Comparison of ENCODE assay signal across 2 cellular contexts in the genomic region with DNA sequence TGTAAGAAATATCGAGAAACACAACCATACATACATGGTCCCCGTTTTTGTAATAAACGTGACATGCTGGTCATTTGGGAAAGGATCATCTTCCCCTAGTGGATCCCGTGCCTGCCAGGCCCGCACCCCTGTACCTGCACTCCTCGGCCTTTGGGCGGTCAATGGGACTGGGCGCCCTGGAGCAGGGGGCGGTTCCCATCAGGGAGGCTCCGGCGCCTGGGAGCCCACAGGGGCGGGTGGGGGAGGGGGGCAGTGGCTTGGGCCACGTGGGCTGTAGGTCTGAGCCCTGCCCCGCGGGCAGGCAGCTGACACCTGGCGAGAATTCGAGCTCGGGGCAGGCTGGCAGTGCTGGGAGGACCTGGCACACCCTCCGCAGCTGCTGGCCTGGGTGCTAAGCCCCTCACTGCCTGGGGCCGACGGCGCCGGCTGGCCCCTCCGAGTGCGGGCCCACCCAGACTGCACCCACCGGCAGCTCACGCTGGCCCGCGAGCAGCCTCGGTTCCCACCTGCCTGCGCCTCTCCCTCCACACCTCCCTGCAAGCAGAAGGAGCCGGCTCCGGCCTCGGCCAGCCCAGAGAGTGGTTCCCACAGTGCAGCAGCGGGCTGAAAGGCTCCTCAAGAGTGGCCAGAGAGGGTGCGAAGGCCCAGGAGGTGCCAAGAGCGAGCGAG.
TF ChIP-seq lines count a peak whose summit lies in the region.

No MANE protein-coding gene starts in this region.

TF ChIP-seq in GM23338, 12 proteins besides CTCF, POLR2A, EP300 and RAD21 (continues in another document):
- no peak for TF ChIP-seq POLR2AphosphoS5 (IDR thresholded peaks at IDR 0.05; ENCODE audit: low read depth)
- TF ChIP-seq, protein P1, sequence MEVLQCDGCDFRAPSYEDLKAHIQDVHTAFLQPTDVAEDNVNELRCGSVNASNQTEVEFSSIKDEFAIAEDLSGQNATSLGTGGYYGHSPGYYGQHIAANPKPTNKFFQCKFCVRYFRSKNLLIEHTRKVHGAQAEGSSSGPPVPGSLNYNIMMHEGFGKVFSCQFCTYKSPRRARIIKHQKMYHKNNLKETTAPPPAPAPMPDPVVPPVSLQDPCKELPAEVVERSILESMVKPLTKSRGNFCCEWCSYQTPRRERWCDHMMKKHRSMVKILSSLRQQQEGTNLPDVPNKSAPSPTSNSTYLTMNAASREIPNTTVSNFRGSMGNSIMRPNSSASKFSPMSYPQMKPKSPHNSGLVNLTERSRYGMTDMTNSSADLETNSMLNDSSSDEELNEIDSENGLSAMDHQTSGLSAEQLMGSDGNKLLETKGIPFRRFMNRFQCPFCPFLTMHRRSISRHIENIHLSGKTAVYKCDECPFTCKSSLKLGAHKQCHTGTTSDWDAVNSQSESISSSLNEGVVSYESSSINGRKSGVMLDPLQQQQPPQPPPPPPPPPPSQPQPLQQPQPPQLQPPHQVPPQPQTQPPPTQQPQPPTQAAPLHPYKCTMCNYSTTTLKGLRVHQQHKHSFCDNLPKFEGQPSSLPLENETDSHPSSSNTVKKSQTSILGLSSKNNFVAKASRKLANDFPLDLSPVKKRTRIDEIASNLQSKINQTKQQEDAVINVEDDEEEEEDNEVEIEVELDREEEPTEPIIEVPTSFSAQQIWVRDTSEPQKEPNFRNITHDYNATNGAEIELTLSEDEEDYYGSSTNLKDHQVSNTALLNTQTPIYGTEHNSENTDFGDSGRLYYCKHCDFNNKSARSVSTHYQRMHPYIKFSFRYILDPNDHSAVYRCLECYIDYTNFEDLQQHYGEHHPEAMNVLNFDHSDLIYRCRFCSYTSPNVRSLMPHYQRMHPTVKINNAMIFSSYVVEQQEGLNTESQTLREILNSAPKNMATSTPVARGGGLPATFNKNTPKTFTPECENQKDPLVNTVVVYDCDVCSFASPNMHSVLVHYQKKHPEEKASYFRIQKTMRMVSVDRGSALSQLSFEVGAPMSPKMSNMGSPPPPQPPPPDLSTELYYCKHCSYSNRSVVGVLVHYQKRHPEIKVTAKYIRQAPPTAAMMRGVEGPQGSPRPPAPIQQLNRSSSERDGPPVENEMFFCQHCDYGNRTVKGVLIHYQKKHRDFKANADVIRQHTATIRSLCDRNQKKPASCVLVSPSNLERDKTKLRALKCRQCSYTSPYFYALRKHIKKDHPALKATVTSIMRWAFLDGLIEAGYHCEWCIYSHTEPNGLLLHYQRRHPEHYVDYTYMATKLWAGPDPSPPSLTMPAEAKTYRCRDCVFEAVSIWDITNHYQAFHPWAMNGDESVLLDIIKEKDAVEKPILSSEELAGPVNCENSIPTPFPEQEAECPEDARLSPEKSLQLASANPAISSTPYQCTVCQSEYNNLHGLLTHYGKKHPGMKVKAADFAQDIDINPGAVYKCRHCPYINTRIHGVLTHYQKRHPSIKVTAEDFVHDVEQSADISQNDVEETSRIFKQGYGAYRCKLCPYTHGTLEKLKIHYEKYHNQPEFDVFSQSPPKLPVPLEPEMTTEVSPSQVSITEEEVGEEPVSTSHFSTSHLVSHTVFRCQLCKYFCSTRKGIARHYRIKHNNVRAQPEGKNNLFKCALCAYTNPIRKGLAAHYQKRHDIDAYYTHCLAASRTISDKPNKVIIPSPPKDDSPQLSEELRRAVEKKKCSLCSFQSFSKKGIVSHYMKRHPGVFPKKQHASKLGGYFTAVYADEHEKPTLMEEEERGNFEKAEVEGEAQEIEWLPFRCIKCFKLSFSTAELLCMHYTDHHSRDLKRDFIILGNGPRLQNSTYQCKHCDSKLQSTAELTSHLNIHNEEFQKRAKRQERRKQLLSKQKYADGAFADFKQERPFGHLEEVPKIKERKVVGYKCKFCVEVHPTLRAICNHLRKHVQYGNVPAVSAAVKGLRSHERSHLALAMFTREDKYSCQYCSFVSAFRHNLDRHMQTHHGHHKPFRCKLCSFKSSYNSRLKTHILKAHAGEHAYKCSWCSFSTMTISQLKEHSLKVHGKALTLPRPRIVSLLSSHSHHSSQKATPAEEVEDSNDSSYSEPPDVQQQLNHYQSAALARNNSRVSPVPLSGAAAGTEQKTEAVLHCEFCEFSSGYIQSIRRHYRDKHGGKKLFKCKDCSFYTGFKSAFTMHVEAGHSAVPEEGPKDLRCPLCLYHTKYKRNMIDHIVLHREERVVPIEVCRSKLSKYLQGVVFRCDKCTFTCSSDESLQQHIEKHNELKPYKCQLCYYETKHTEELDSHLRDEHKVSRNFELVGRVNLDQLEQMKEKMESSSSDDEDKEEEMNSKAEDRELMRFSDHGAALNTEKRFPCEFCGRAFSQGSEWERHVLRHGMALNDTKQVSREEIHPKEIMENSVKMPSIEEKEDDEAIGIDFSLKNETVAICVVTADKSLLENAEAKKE (CRISPR knock-in tag; IDR thresholded peaks at IDR 0.05) = no peak
- TF ChIP-seq, protein P2, sequence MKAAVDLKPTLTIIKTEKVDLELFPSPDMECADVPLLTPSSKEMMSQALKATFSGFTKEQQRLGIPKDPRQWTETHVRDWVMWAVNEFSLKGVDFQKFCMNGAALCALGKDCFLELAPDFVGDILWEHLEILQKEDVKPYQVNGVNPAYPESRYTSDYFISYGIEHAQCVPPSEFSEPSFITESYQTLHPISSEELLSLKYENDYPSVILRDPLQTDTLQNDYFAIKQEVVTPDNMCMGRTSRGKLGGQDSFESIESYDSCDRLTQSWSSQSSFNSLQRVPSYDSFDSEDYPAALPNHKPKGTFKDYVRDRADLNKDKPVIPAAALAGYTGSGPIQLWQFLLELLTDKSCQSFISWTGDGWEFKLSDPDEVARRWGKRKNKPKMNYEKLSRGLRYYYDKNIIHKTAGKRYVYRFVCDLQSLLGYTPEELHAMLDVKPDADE (IDR thresholded peaks at IDR 0.05) = no peak
- no peak for TF ChIP-seq NANOG (IDR thresholded peaks at IDR 0.05; ENCODE audit: borderline replicate concordance)
- TF ChIP-seq, protein P3, sequence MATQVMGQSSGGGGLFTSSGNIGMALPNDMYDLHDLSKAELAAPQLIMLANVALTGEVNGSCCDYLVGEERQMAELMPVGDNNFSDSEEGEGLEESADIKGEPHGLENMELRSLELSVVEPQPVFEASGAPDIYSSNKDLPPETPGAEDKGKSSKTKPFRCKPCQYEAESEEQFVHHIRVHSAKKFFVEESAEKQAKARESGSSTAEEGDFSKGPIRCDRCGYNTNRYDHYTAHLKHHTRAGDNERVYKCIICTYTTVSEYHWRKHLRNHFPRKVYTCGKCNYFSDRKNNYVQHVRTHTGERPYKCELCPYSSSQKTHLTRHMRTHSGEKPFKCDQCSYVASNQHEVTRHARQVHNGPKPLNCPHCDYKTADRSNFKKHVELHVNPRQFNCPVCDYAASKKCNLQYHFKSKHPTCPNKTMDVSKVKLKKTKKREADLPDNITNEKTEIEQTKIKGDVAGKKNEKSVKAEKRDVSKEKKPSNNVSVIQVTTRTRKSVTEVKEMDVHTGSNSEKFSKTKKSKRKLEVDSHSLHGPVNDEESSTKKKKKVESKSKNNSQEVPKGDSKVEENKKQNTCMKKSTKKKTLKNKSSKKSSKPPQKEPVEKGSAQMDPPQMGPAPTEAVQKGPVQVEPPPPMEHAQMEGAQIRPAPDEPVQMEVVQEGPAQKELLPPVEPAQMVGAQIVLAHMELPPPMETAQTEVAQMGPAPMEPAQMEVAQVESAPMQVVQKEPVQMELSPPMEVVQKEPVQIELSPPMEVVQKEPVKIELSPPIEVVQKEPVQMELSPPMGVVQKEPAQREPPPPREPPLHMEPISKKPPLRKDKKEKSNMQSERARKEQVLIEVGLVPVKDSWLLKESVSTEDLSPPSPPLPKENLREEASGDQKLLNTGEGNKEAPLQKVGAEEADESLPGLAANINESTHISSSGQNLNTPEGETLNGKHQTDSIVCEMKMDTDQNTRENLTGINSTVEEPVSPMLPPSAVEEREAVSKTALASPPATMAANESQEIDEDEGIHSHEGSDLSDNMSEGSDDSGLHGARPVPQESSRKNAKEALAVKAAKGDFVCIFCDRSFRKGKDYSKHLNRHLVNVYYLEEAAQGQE (IDR thresholded peaks at IDR 0.05; ENCODE audit: unreplicated experiment) = no peak
- TF ChIP-seq EZH2phosphoT487 (IDR thresholded peaks at IDR 0.05; ENCODE audit: unreplicated experiment) = no peak
- TF ChIP-seq ZNF331 (CRISPR knock-in tag; IDR thresholded peaks at IDR 0.05; ENCODE audit: low read depth) = no peak
- no peak for TF ChIP-seq EZH2 (IDR thresholded peaks at IDR 0.05; ENCODE audit: low read depth, unreplicated experiment)

TF ChIP-seq in H1, 55 proteins besides CTCF, POLR2A, EP300 and RAD21:
- no peak for TF ChIP-seq SP4 (IDR thresholded peaks at IDR 0.05; ENCODE audit: low read length)
- no peak for TF ChIP-seq SIRT6 (IDR thresholded peaks at IDR 0.05; ENCODE audit: low read length)
- no peak for TF ChIP-seq GTF2F1 (IDR thresholded peaks at IDR 0.05; ENCODE audit: borderline replicate concordance, low read depth, low read length)
- TF ChIP-seq SP1 (IDR thresholded peaks at IDR 0.05; ENCODE audit: low read depth, low read length) = no peak
- TF ChIP-seq POLR2AphosphoS5 (IDR thresholded peaks at IDR 0.05; ENCODE audit: low read depth, low read length) = no peak
- TF ChIP-seq SP2 (IDR thresholded peaks at IDR 0.05; ENCODE audit: low read length) = no peak
- no peak for TF ChIP-seq ASH2L (IDR thresholded peaks at IDR 0.05; ENCODE audit: low read length)
- TF ChIP-seq, protein P4, sequence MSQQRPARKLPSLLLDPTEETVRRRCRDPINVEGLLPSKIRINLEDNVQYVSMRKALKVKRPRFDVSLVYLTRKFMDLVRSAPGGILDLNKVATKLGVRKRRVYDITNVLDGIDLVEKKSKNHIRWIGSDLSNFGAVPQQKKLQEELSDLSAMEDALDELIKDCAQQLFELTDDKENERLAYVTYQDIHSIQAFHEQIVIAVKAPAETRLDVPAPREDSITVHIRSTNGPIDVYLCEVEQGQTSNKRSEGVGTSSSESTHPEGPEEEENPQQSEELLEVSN (IDR thresholded peaks at IDR 0.05) = no peak
- TF ChIP-seq TCF12 (IDR thresholded peaks at IDR 0.05; ENCODE audit: low read depth, low read length) = no peak
- no peak for TF ChIP-seq RNF2 (IDR thresholded peaks at IDR 0.05; ENCODE audit: borderline replicate concordance, low read depth, low read length, missing control alignments, poor library complexity, severe bottlenecking)
- TF ChIP-seq TBP (IDR thresholded peaks at IDR 0.05; ENCODE audit: low read depth, low read length) = no peak
- no peak for TF ChIP-seq FOSL1 (IDR thresholded peaks at IDR 0.05; ENCODE audit: insufficient read depth, low read depth, low read length)
- TF ChIP-seq SUZ12 (IDR thresholded peaks at IDR 0.05; ENCODE audit: low read length) = no peak
- no peak for TF ChIP-seq HDAC2 (IDR thresholded peaks at IDR 0.05; ENCODE audit: borderline replicate concordance in 1 of 2, low read depth in 2 of 2, low read length in 2 of 2)
- no peak for TF ChIP-seq RFX5 (IDR thresholded peaks at IDR 0.05; ENCODE audit: borderline replicate concordance, low read depth, low read length)
